In genomic region chr3:24004171-24004938, GRCh38 we compare ENCODE assay signal across 11 cellular contexts. TPM values are rescaled to one million over a fixed set of nuclear protein-coding genes. Genes with fewer than 3 reads are reported as not detected.
A peak's percentile ranks its signal among the peaks of the same experiment; 100 is the strongest.
DNase-seq lines count a peak whose midpoint lies in the region; ATAC-seq, FAIRE-seq and TF ChIP-seq lines count a peak whose summit lies in the region.
"Had no signal": no experiment of that assay in that cellular context is flagged by ENCODE, and none has a peak within 500 bp of the region (broad histone marks: within the 10 kb centered on the region; RNA-seq: fewer than 3 reads in every experiment).

No MANE protein-coding gene starts in this region.

- DNase-seq in GM12891 (ENCODE audit: insufficient read length, low spot score) (no peak), lower lobe of right lung (no peak), NCI-H187 (lab: John Stamatoyannopoulos, UW) (no peak), coronary artery (ENCODE audit: low spot score) (no peak)
- DNase-seq in activated T-cell treated with anti-CD3 and anti-CD28 coated beads, Interleukin-2, amount 50 U/mL, for 24 hours: no peak
- DNase-seq in effector CD4-positive, alpha-beta T cell: no peak
- DNase-seq: activated CD8-positive, alpha-beta memory T cell treated with anti-CD3 and anti-CD28 coated beads, Interleukin-2, amount 50 U/mL, for 48 hours; dorsolateral prefrontal cortex had no signal

- peak overlapping the region; percentile 76 for H3K27ac Mint-ChIP-seq in activated T-cell treated with anti-CD3 and anti-CD28 coated beads, Interleukin-2, amount 50 U/mL, for 24 hours

- peaks cover 2% of the 10 kb centered on the region for H3K9me3 Mint-ChIP-seq in activated T-cell treated with anti-CD3 and anti-CD28 coated beads, Interleukin-2, amount 50 U/mL, for 24 hours

- TF ChIP-seq CTCF in lower lobe of right lung (IDR thresholded peaks at IDR 0.05): no peak
- no peak for TF ChIP-seq CTCF in coronary artery (IDR thresholded peaks at IDR 0.05)

- no peak overlapping the region for H3K4me3 Mint-ChIP-seq in activated T-cell treated with anti-CD3 and anti-CD28 coated beads, Interleukin-2, amount 50 U/mL, for 24 hours

- H3K4me1 ChIP-seq in lower lobe of right lung: no peaks in the 10 kb centered on the region

- H3K9me3 ChIP-seq in lower lobe of right lung: no peaks in the 10 kb centered on the region

- peak; percentile 23 for FAIRE-seq in GM12891 (lab: Jason Lieb, UNC)

- no peaks in the 10 kb centered on the region for H3K36me3 ChIP-seq in lower lobe of right lung

- H3K4me1 Mint-ChIP-seq in activated T-cell treated with anti-CD3 and anti-CD28 coated beads, Interleukin-2, amount 50 U/mL, for 24 hours (ENCODE audit: low read depth): peaks cover 15% of the 10 kb centered on the region

- peaks cover 11% of the 10 kb centered on the region for H3K27me3 Mint-ChIP-seq in activated T-cell treated with anti-CD3 and anti-CD28 coated beads, Interleukin-2, amount 50 U/mL, for 24 hours

- H3K27ac ChIP-seq in lower lobe of right lung: no peak overlapping the region
- no peak overlapping the region for H3K27ac ChIP-seq in coronary artery
- H3K27ac ChIP-seq: C4-2B, dorsolateral prefrontal cortex had no signal

- no peak for TF ChIP-seq POLR2A in GM12891 (IDR thresholded peaks at IDR 0.05; ENCODE audit: low read depth, low read length)

- ATAC-seq in GM19397 (IDR thresholded peaks at IDR 0.05; ENCODE audit: unreplicated experiment) (peak; percentile 83), HG03025 (IDR thresholded peaks at IDR 0.05; ENCODE audit: low FRiP score, unreplicated experiment) (peak; percentile 72), lower lobe of right lung (no peak)

- H3K27me3 ChIP-seq in lower lobe of right lung (ENCODE audit: low read depth): no peaks in the 10 kb centered on the region
- H3K27me3 ChIP-seq: dorsolateral prefrontal cortex had no signal

- H3K4me3 ChIP-seq in lower lobe of right lung (no peak overlapping the region), coronary artery (no peak overlapping the region)
- H3K4me3 ChIP-seq: dorsolateral prefrontal cortex had no signal

- intact Hi-C loops in lower lobe of right lung (cut with DNase I): no loop called here

- no peaks in the 10 kb centered on the region for H3K36me3 Mint-ChIP-seq in activated T-cell treated with anti-CD3 and anti-CD28 coated beads, Interleukin-2, amount 50 U/mL, for 24 hours (ENCODE audit: low read depth)

TF ChIP-seq in GM12891, 5 proteins besides CTCF, POLR2A, EP300 and RAD21:
- TF ChIP-seq TAF1 (IDR thresholded peaks at IDR 0.05; ENCODE audit: low read depth, low read length): no peak
- TF ChIP-seq PAX5 (IDR thresholded peaks at IDR 0.05; ENCODE audit: insufficient read depth, low read length, severe bottlenecking): no peak
- 0 out of 2 replicates have a peak, but pooled peaks have one; percentile 24 for TF ChIP-seq SPI1 (IDR thresholded peaks at IDR 0.05; ENCODE audit: low read depth, low read length)

RNA-seq across cellular contexts. Expression of gene NR1D2, which starts 59.3 kb away (rescaled TPM):
- 1.6 TPM for polyA plus RNA-seq in GM12891 (2012; ENCODE audit: low read depth, missing spikeins)
- 53.7 TPM for total RNA-seq in lower lobe of right lung

Comparison
In these comparisons a context has a peak if more than half of its experiments do, and no peak if none do; other contexts are left out.
1. ATAC-seq: peak in GM19397 (single experiment) and HG03025 (single experiment); none in lower lobe of right lung (0 of 2).